17 cellular contexts compared by ENCODE assay signal in the genomic region with DNA sequence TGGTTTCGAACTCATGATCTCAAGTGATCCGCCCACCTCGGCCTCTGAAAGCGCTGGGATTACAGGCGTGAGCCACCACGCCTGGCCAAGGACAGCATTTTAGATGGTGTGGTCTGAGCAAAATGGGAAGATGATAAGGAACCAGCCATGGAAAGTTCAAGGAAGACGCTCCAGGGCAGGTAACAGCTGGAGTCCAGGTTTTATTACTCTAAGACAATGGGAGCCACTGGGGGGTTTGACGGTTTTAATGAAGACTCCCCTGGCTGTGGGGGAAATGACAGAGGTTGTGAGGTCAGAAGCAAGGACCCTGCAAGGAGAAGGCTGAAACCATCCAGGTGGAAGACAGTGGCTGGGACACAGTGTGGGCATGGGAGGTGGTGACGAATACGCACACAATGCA. TPM values are rescaled to one million over a fixed set of nuclear protein-coding genes. Genes with fewer than 3 reads are reported as not detected.
DNase-seq lines count a peak whose midpoint lies in the region; ATAC-seq and TF ChIP-seq lines count a peak whose summit lies in the region.
"Had no signal": no experiment of that assay in that cellular context is flagged by ENCODE, and none has a peak within 500 bp of the region (broad histone marks: within the 10 kb centered on the region; RNA-seq: fewer than 3 reads in every experiment).

No MANE protein-coding gene starts in this region.

- ATAC-seq in GM23338 (no peak), GM21825 (IDR thresholded peaks at IDR 0.05; ENCODE audit: unreplicated experiment) (no peak), HG03469 (IDR thresholded peaks at IDR 0.05; ENCODE audit: unreplicated experiment) (no peak)
- ATAC-seq in central memory CD8-positive, alpha-beta T cell (replicated peaks; ENCODE audit: extremely low read depth, poor library complexity, severe bottlenecking), result no peak
- ATAC-seq: CD8-positive, alpha-beta T cell had no signal

- CTCF ChIA-PET in mammary epithelial cell (lab: Charles Lee; ENCODE audit: low non-redundant PET), result no interaction called here

- H3F3A ChIP-seq in GM23338 (replicated peaks; ENCODE audit: low read depth) (peaks cover 7% of the 10 kb centered on the region; the same call in 1 of the 2 replicates), neural progenitor cell (ENCODE audit: low read depth) (peaks cover 17% of the 10 kb centered on the region)

- DNase-seq in ELF-1 (ENCODE audit: low read depth, low spot score), result peak; percentile 80
- no peak for DNase-seq in GM23338 (ENCODE audit: low spot score)
- no peak for DNase-seq in central memory CD8-positive, alpha-beta T cell (ENCODE audit: low spot score in 2 of 2)
- no peak for DNase-seq in neural progenitor cell (ENCODE audit: low spot score)
- no peak for DNase-seq in mammary epithelial cell
- DNase-seq: CD8-positive, alpha-beta T cell; COR-L47; DMS153; DMS79 treated with DMSO at 0.1 percent for 48 hours; EL; GDM1; GM23248; H7 had no signal

- H3K36me3 Mint-ChIP-seq in GM23338 (ENCODE audit: low read depth) (peaks cover 87% of the 10 kb centered on the region), neural progenitor cell (peaks cover 40% of the 10 kb centered on the region)
- peaks cover 89% of the 10 kb centered on the region for H3K36me3 Mint-ChIP-seq in central memory CD8-positive, alpha-beta T cell (ENCODE audit: insufficient read depth)

- in situ Hi-C loops in mammary epithelial cell (cut with MboI; ENCODE audit: low sequenced_read_pairs in 2 of 2), result no loop called here

- H3K9me3 ChIP-seq in neural progenitor cell (ENCODE audit: low read depth), result no peaks in the 10 kb centered on the region
- H3K9me3 ChIP-seq in mammary epithelial cell (replicated peaks; ENCODE audit: insufficient read depth, low read length), result no peaks in the 10 kb centered on the region

- no peak for TF ChIP-seq CTCF in GM23338 (conservative IDR thresholded peaks at IDR 0.05; ENCODE audit: low read depth in 2 of 2)
- no peak for TF ChIP-seq CTCF in neural progenitor cell (IDR thresholded peaks at IDR 0.05)
- no peak for TF ChIP-seq CTCF in mammary epithelial cell (conservative IDR thresholded peaks at IDR 0.05 in 1 of 2, IDR thresholded peaks at IDR 0.05 in 1 of 2; ENCODE audit: extremely low read depth in 1 of 2, insufficient read depth in 1 of 2, low read depth in 1 of 2, low read length in 2 of 2)

- no TSS peak for BruUV-seq in mammary epithelial cell (replicated peaks; lab: Mats Ljungman, UMichigan)

- H2AFZ ChIP-seq in GM23338 (no peak overlapping the region), neural progenitor cell (replicated peaks) (no peak overlapping the region), mammary epithelial cell (ENCODE audit: low read depth, low read length) (no peak overlapping the region)
- H2AFZ ChIP-seq: GM23248 had no signal

- no peaks in the 10 kb centered on the region for H3K9me2 ChIP-seq in GM23338 (ENCODE audit: insufficient read depth)

- H3K27me3 ChIP-seq in GM23338 (ENCODE audit: insufficient read depth) (no peaks in the 10 kb centered on the region), neural progenitor cell (no peaks in the 10 kb centered on the region), mammary epithelial cell (ENCODE audit: insufficient read depth, low read length) (no peaks in the 10 kb centered on the region)

- H3K4me2 ChIP-seq in GM23338 (no peak overlapping the region), neural progenitor cell (no peak overlapping the region), mammary epithelial cell (ENCODE audit: insufficient read depth, low read depth, low read length) (no peak overlapping the region)

- peaks cover 30% of the 10 kb centered on the region for H4K20me1 ChIP-seq in GM23338 (replicated peaks; ENCODE audit: insufficient read depth)
- peaks cover 33% of the 10 kb centered on the region for H4K20me1 ChIP-seq in neural progenitor cell (ENCODE audit: low read depth)
- H4K20me1 ChIP-seq in mammary epithelial cell (ENCODE audit: insufficient read depth, low read length), result no peaks in the 10 kb centered on the region

- H3K4me3 ChIP-seq in GM23338 (no peak overlapping the region), neural progenitor cell (no peak overlapping the region), mammary epithelial cell (replicated peaks in 1 of 3; ENCODE audit: insufficient read depth in 1 of 3, low read depth in 2 of 3, low read length in 3 of 3) (no peak overlapping the region)
- H3K4me3 ChIP-seq: GM23248 had no signal

- H3K36me3 ChIP-seq in GM23338 (ENCODE audit: insufficient read depth), result peaks cover 75% of the 10 kb centered on the region
- peaks cover 11% of the 10 kb centered on the region for H3K36me3 ChIP-seq in neural progenitor cell
- peaks cover 56% of the 10 kb centered on the region for H3K36me3 ChIP-seq in mammary epithelial cell (ENCODE audit: insufficient read depth, low read length)

- dilution Hi-C loops in mammary epithelial cell (cut with HindIII; ENCODE audit: low sequenced_read_pairs), result no loop called here

- H3K9ac ChIP-seq in neural progenitor cell, result no peak overlapping the region
- H3K9ac ChIP-seq in mammary epithelial cell (ENCODE audit: insufficient read depth, low read length), result no peak overlapping the region
- H3K9ac ChIP-seq: GM23248 had no signal

- H3K4me3 Mint-ChIP-seq in GM23338 (peak overlapping the region; percentile 39; the same call in 1 of the 3 replicates), neural progenitor cell (peak overlapping the region; percentile 41)
- no peak overlapping the region for H3K4me3 Mint-ChIP-seq in central memory CD8-positive, alpha-beta T cell
- H3K4me3 Mint-ChIP-seq: CD14-positive monocyte; CD8-positive, alpha-beta T cell; IgD-negative memory B cell had no signal

- intact Hi-C loops in mammary epithelial cell (cut with micrococcal nuclease), result no loop called here

- H3K27me3 Mint-ChIP-seq in GM23338 (ENCODE audit: insufficient read depth, low read depth, poor library complexity) (peaks cover 11% of the 10 kb centered on the region), neural progenitor cell (ENCODE audit: insufficient read depth, low read depth) (peaks cover 13% of the 10 kb centered on the region)
- no peaks in the 10 kb centered on the region for H3K27me3 Mint-ChIP-seq in central memory CD8-positive, alpha-beta T cell
- H3K27me3 Mint-ChIP-seq: IgD-negative memory B cell had no signal

- H3K9me3 Mint-ChIP-seq in GM23338 (no peaks in the 10 kb centered on the region), neural progenitor cell (no peaks in the 10 kb centered on the region)
- H3K9me3 Mint-ChIP-seq in central memory CD8-positive, alpha-beta T cell, result no peaks in the 10 kb centered on the region
- H3K9me3 Mint-ChIP-seq: CD8-positive, alpha-beta T cell; IgD-negative memory B cell had no signal

- H3K79me2 ChIP-seq in GM23338 (replicated peaks; ENCODE audit: insufficient read depth) (0 out of 2 replicates have a peak, but pooled peaks cover 3% of the 10 kb centered on the region), neural progenitor cell (ENCODE audit: low read depth) (no peaks in the 10 kb centered on the region), mammary epithelial cell (ENCODE audit: insufficient read depth, low read length) (no peaks in the 10 kb centered on the region)

- H3K4me1 ChIP-seq in GM23338 (ENCODE audit: insufficient read depth), result peaks cover 4% of the 10 kb centered on the region; the same call in 1 of the 2 replicates
- H3K4me1 ChIP-seq in neural progenitor cell, result no peaks in the 10 kb centered on the region
- H3K4me1 ChIP-seq in mammary epithelial cell (ENCODE audit: insufficient read depth, low read length), result no peaks in the 10 kb centered on the region

- 98% methylated on average over 10 of the region's 10 CpGs for WGBS in mammary epithelial cell (ENCODE audit: low coverage, missing lambda C conversion rate)

- H3K27ac ChIP-seq in GM23338 (ENCODE audit: low read depth) (no peak overlapping the region), neural progenitor cell (no peak overlapping the region), mammary epithelial cell (ENCODE audit: insufficient read depth, low read depth, low read length) (no peak overlapping the region)
- H3K27ac ChIP-seq: GM23248 had no signal

- H3K27ac Mint-ChIP-seq in GM23338 (no peak overlapping the region), neural progenitor cell (no peak overlapping the region)
- peak overlapping the region; percentile 38 for H3K27ac Mint-ChIP-seq in central memory CD8-positive, alpha-beta T cell (ENCODE audit: low read depth)
- H3K27ac Mint-ChIP-seq: CD8-positive, alpha-beta T cell had no signal

- H3K4me1 Mint-ChIP-seq in GM23338 (peaks cover 10% of the 10 kb centered on the region), neural progenitor cell (peaks cover 14% of the 10 kb centered on the region)
- H3K4me1 Mint-ChIP-seq in central memory CD8-positive, alpha-beta T cell, result peaks cover 21% of the 10 kb centered on the region

TF ChIP-seq in GM23338, 12 proteins besides CTCF, POLR2A, EP300 and RAD21 (continues in another document):
- no peak for TF ChIP-seq EZH2 (IDR thresholded peaks at IDR 0.05; ENCODE audit: low read depth, unreplicated experiment)

RNA-seq across cellular contexts. Expression of gene PRKD2, which starts 20.9 kb away (rescaled TPM):
- total RNA-seq in GM23338 (2014; rRNA removed; shearing (Covaris generic)), result 66.6 and 68.0 TPM in 2 replicates
- polyA plus RNA-seq in GM23338 (2016; fragmentation: Nextera tagmentation; extraction: Ambion mirVana) (53.8 and 53.9 TPM in 2 replicates), mammary epithelial cell (23.9 TPM)
- total RNA-seq in neural progenitor cell (ENCODE audit: low replicate concordance) (14.9 and 22.2 TPM in 2 replicates), mammary epithelial cell (10 to 100 TPM; 20.2 to 55.5 TPM)
- polyA minus RNA-seq in mammary epithelial cell, result 21.0 TPM

RNA-seq across cellular contexts. Expression of gene DACT3, which starts 35.1 kb away (rescaled TPM):
- 1.2 and 2.6 TPM in 2 replicates for total RNA-seq in GM23338 (2014; rRNA removed; shearing (Covaris generic))
- polyA plus RNA-seq in GM23338 (2016; fragmentation: Nextera tagmentation; extraction: Ambion mirVana) (0.75 and 0.78 TPM in 2 replicates), mammary epithelial cell (0.07 TPM)
- total RNA-seq in neural progenitor cell (ENCODE audit: low replicate concordance) (0.75 and 2.2 TPM in 2 replicates), mammary epithelial cell (under 1 TPM; 0.31 to 0.33 TPM)
- not detected for polyA minus RNA-seq in mammary epithelial cell
- total RNA-seq: CD8-positive, alpha-beta T cell had no signal
- polyA plus RNA-seq: IgD-negative memory B cell had no signal

RNA-seq across cellular contexts. Expression of gene FKRP, which starts 49.8 kb away (rescaled TPM):
- 25.5 and 31.9 TPM in 2 replicates for total RNA-seq in GM23338 (2014; rRNA removed; shearing (Covaris generic))
- 8.9 and 11.5 TPM in 2 replicates for polyA plus RNA-seq in GM23338 (2016; fragmentation: Nextera tagmentation; extraction: Ambion mirVana)
- total RNA-seq in neural progenitor cell (ENCODE audit: low replicate concordance), result 18.6 and 40.5 TPM in 2 replicates
- 10 to 100 TPM; 15.7 to 23.4 TPM for total RNA-seq in mammary epithelial cell
- 11.7 TPM for polyA plus RNA-seq in mammary epithelial cell
- 18.6 TPM for polyA minus RNA-seq in mammary epithelial cell

RNA-seq across cellular contexts. Expression of gene STRN4, which starts 50.2 kb away (rescaled TPM):
- 131 and 140 TPM in 2 replicates for total RNA-seq in GM23338 (2014; rRNA removed; shearing (Covaris generic))
- polyA plus RNA-seq in GM23338 (2016; fragmentation: Nextera tagmentation; extraction: Ambion mirVana), result 58.0 and 62.1 TPM in 2 replicates
- 54.1 and 149 TPM in 2 replicates for total RNA-seq in neural progenitor cell (ENCODE audit: low replicate concordance)
- total RNA-seq in mammary epithelial cell, result 10 to 100 TPM; 59.2 to 92.4 TPM
- 56.3 TPM for polyA plus RNA-seq in mammary epithelial cell
- 72.5 TPM for polyA minus RNA-seq in mammary epithelial cell
